11 cellular contexts compared by ENCODE assay signal in the genomic region with DNA sequence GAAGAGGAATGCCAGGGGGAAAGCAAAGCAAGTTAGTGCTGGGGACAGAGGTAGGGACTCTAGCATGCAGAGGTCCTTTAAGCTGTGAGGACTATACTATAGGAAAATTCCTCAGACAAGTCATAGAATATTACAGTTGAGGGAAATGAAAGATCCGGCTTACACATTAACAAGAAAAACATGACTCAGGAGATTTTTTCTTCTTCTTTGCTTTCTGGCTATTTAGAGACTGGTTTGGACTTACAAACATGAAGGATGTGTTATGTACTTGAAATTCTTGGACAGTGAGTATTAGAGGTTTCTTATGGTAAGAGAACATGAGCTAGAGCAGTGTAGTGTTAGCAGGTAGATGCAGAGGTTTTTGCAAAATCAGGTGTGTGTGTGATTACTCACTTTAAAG. TPM values are rescaled to one million over a fixed set of nuclear protein-coding genes. Genes with fewer than 3 reads are reported as not detected.
DNase-seq lines count a peak whose midpoint lies in the region; ATAC-seq, FAIRE-seq and TF ChIP-seq lines count a peak whose summit lies in the region.
"Had no signal": no experiment of that assay in that cellular context is flagged by ENCODE, and none has a peak within 500 bp of the region (broad histone marks: within the 10 kb centered on the region; RNA-seq: fewer than 3 reads in every experiment).

No MANE protein-coding gene starts in this region.

- H3K4me1 ChIP-seq in fibroblast of lung (ENCODE audit: control insufficient read depth, extremely low read depth, insufficient read depth, low read length) (no peaks in the 10 kb centered on the region), psoas muscle (peaks cover 75% of the 10 kb centered on the region)

- TF ChIP-seq CTCF in fibroblast of lung (conservative IDR thresholded peaks at IDR 0.05 in 1 of 2, IDR thresholded peaks at IDR 0.05 in 1 of 2; ENCODE audit: low read depth in 1 of 2, low read length in 2 of 2) = no peak
- no peak for TF ChIP-seq CTCF in psoas muscle (IDR thresholded peaks at IDR 0.05)

- intact Hi-C loops in psoas muscle (cut with DNase I) = no loop called here

- no peak overlapping the region for H3K4me2 ChIP-seq in fibroblast of lung (ENCODE audit: extremely low read depth, insufficient read depth, low read length)

- no peaks in the 10 kb centered on the region for H4K20me1 ChIP-seq in fibroblast of lung (ENCODE audit: control insufficient read depth, extremely low read depth, insufficient read depth, low read length)

- H3K9me3 ChIP-seq in fibroblast of lung (ENCODE audit: control insufficient read depth, insufficient read depth, low read depth, low read length) (no peaks in the 10 kb centered on the region), psoas muscle (no peaks in the 10 kb centered on the region)

- DNase-seq in RCC 7860 (ENCODE audit: low spot score) (peak; percentile 92), fibroblast of lung (ENCODE audit: low read depth in 2 of 2) (peak; percentile 53 to 83), psoas muscle (no peak), H4 (ENCODE audit: low spot score) (no peak), hepatic stellate cell (ENCODE audit: low spot score) (no peak), NCI-H526 treated with DMSO at 0.1 percent for 48 hours (lab: John Stamatoyannopoulos, UW) (no peak)
- DNase-seq: head of caudate nucleus, NCI-H526 had no signal

- ATAC-seq in GM19397 (IDR thresholded peaks at IDR 0.05; ENCODE audit: unreplicated experiment) = peak; percentile 44
- ATAC-seq in psoas muscle = peak in 3 of 4 donors; percentile 47 to 77 (median 68)
- ATAC-seq in HG03442 (IDR thresholded peaks at IDR 0.05; ENCODE audit: unreplicated experiment) = no peak

- no peaks in the 10 kb centered on the region for H3K27me3 ChIP-seq in fibroblast of lung (ENCODE audit: control insufficient read depth, insufficient read depth, low read length)
- no peaks in the 10 kb centered on the region for H3K27me3 ChIP-seq in psoas muscle (ENCODE audit: insufficient read depth in 3 of 3, low read length in 2 of 3)

- FAIRE-seq in RCC 7860 (lab: Jason Lieb, UNC) = peak; percentile 97
- FAIRE-seq: GM12892 had no signal

- no peaks in the 10 kb centered on the region for H3K36me3 ChIP-seq in fibroblast of lung (ENCODE audit: control insufficient read depth, insufficient read depth, low read length)
- no peaks in the 10 kb centered on the region for H3K36me3 ChIP-seq in psoas muscle (ENCODE audit: insufficient read depth in 1 of 2, low read depth in 1 of 2)

- H2AFZ ChIP-seq in fibroblast of lung (ENCODE audit: low read length) = no peak overlapping the region

- H3K27ac ChIP-seq in fibroblast of lung (ENCODE audit: insufficient read depth, low read length) = no peak overlapping the region
- H3K27ac ChIP-seq in psoas muscle = no peak overlapping the region

- no peak overlapping the region for H3K4me3 ChIP-seq in fibroblast of lung (replicated peaks in 1 of 4; ENCODE audit: control extremely low read depth in 1 of 4, insufficient read depth in 1 of 4, low read depth in 3 of 4, low read length in 4 of 4)
- no peak overlapping the region for H3K4me3 ChIP-seq in psoas muscle

- WGBS in psoas muscle, 3 donors = 26 to 50% (median 41%) methylated on average over 1 of the region's 1 CpG

- H3K79me2 ChIP-seq in fibroblast of lung (ENCODE audit: control insufficient read depth, insufficient read depth, low read length) = peaks cover 53% of the 10 kb centered on the region

- H3K9ac ChIP-seq in fibroblast of lung (ENCODE audit: insufficient read depth, low read length) = no peak overlapping the region

RNA-seq across cellular contexts. Expression of gene USP25, which starts 24.9 kb away (rescaled TPM):
- total RNA-seq in fibroblast of lung = 47.5 and 65.7 TPM in 2 replicates
- polyA plus RNA-seq in fibroblast of lung = 31.3 and 40.6 TPM in 2 replicates
- 21.7 and 25.8 TPM in 2 replicates for polyA plus RNA-seq in fibroblast of lung (2012)
- 5.2 and 20.1 TPM in 2 replicates for polyA minus RNA-seq in fibroblast of lung (ENCODE audit: low replicate concordance)
- 100 to 1,000 TPM; 104 to 149 (median 116) TPM for total RNA-seq in psoas muscle
- polyA plus RNA-seq in psoas muscle = 10 to 100 TPM; 20.0 to 59.3 (median 53.8) TPM
- 19.0 and 19.1 TPM in 2 replicates for total RNA-seq in H4 (2014; rRNA removed; shearing (Covaris generic))

Comparison
In these comparisons a context has a peak if more than half of its experiments do, and no peak if none do; other contexts are left out.
1. DNase-seq: peak in RCC 7860 (single experiment) and fibroblast of lung (2 of 2); none in psoas muscle (0 of 2), H4 (single experiment), hepatic stellate cell (single experiment) and NCI-H526 treated with DMSO at 0.1 percent for 48 hours (single experiment).